In the genomic region with DNA sequence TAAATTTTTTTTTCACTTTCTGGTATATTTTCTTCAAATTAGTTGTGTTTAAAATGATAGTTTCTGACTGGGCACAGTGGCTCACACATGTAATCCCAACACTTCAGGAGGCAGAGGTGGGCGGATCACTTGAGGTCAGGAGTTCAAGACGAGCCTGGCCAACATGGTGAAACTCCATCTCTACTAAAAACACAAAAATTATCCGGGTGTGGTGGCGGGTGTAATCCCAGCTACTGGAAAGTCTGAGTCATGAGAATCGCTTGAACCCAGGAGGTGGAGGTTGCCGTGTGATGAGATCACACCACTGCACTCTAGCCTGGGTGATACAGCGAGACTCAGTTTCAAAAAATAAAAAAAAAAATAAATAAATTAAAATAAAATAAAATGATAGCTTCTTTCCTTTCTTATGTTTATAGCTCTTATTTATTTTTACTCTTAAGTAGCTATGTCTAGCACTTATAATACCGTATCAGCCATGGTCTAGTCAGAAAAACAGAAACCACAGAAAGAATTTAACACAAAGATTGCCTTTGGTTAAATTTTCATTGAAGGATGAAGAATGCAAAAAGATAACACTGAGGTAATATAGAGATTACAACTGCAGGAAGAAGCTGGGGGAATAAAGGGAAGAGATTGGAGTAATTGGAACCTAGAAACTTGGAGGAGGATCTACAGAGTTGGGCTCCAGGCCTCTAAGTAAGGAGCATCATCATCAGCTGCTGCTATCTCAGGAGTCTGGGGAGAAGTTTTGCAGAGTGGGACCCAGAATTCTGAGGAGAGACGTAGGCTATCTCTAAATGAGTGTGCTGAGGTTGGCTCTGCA, we compare ENCODE assay signal across 1 cellular context.
TF ChIP-seq lines count a peak whose summit lies in the region.

No MANE protein-coding gene starts in this region.

TF ChIP-seq in K562, 482 proteins besides CTCF, POLR2A, EP300 and RAD21 (continued from another document and continues in another):
- peak; percentile 40; the same call in 1 of the 2 replicates for TF ChIP-seq CHAMP1 (IDR thresholded peaks at IDR 0.05)
- TF ChIP-seq ZNF444 (CRISPR knock-in tag; IDR thresholded peaks at IDR 0.05), result no peak
- no peak for TF ChIP-seq THRAP3 (IDR thresholded peaks at IDR 0.05; ENCODE audit: borderline replicate concordance)
- no peak for TF ChIP-seq BRD9 (IDR thresholded peaks at IDR 0.05; ENCODE audit: low read depth, partially characterized antibody)
- no peak for TF ChIP-seq SIX5 (IDR thresholded peaks at IDR 0.05; ENCODE audit: borderline replicate concordance in 1 of 2, insufficient read depth in 1 of 2, low read depth in 1 of 2, low read length in 2 of 2)
- TF ChIP-seq, protein P1, sequence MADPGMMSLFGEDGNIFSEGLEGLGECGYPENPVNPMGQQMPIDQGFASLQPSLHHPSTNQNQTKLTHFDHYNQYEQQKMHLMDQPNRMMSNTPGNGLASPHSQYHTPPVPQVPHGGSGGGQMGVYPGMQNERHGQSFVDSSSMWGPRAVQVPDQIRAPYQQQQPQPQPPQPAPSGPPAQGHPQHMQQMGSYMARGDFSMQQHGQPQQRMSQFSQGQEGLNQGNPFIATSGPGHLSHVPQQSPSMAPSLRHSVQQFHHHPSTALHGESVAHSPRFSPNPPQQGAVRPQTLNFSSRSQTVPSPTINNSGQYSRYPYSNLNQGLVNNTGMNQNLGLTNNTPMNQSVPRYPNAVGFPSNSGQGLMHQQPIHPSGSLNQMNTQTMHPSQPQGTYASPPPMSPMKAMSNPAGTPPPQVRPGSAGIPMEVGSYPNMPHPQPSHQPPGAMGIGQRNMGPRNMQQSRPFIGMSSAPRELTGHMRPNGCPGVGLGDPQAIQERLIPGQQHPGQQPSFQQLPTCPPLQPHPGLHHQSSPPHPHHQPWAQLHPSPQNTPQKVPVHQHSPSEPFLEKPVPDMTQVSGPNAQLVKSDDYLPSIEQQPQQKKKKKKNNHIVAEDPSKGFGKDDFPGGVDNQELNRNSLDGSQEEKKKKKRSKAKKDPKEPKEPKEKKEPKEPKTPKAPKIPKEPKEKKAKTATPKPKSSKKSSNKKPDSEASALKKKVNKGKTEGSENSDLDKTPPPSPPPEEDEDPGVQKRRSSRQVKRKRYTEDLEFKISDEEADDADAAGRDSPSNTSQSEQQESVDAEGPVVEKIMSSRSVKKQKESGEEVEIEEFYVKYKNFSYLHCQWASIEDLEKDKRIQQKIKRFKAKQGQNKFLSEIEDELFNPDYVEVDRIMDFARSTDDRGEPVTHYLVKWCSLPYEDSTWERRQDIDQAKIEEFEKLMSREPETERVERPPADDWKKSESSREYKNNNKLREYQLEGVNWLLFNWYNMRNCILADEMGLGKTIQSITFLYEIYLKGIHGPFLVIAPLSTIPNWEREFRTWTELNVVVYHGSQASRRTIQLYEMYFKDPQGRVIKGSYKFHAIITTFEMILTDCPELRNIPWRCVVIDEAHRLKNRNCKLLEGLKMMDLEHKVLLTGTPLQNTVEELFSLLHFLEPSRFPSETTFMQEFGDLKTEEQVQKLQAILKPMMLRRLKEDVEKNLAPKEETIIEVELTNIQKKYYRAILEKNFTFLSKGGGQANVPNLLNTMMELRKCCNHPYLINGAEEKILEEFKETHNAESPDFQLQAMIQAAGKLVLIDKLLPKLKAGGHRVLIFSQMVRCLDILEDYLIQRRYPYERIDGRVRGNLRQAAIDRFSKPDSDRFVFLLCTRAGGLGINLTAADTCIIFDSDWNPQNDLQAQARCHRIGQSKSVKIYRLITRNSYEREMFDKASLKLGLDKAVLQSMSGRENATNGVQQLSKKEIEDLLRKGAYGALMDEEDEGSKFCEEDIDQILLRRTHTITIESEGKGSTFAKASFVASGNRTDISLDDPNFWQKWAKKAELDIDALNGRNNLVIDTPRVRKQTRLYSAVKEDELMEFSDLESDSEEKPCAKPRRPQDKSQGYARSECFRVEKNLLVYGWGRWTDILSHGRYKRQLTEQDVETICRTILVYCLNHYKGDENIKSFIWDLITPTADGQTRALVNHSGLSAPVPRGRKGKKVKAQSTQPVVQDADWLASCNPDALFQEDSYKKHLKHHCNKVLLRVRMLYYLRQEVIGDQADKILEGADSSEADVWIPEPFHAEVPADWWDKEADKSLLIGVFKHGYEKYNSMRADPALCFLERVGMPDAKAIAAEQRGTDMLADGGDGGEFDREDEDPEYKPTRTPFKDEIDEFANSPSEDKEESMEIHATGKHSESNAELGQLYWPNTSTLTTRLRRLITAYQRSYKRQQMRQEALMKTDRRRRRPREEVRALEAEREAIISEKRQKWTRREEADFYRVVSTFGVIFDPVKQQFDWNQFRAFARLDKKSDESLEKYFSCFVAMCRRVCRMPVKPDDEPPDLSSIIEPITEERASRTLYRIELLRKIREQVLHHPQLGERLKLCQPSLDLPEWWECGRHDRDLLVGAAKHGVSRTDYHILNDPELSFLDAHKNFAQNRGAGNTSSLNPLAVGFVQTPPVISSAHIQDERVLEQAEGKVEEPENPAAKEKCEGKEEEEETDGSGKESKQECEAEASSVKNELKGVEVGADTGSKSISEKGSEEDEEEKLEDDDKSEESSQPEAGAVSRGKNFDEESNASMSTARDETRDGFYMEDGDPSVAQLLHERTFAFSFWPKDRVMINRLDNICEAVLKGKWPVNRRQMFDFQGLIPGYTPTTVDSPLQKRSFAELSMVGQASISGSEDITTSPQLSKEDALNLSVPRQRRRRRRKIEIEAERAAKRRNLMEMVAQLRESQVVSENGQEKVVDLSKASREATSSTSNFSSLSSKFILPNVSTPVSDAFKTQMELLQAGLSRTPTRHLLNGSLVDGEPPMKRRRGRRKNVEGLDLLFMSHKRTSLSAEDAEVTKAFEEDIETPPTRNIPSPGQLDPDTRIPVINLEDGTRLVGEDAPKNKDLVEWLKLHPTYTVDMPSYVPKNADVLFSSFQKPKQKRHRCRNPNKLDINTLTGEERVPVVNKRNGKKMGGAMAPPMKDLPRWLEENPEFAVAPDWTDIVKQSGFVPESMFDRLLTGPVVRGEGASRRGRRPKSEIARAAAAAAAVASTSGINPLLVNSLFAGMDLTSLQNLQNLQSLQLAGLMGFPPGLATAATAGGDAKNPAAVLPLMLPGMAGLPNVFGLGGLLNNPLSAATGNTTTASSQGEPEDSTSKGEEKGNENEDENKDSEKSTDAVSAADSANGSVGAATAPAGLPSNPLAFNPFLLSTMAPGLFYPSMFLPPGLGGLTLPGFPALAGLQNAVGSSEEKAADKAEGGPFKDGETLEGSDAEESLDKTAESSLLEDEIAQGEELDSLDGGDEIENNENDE (IDR thresholded peaks at IDR 0.05; ENCODE audit: low read depth, low read length), result no peak
- no peak for TF ChIP-seq TCF7 (IDR thresholded peaks at IDR 0.05; ENCODE audit: borderline replicate concordance)
- TF ChIP-seq TFAP4 (CRISPR knock-in tag; IDR thresholded peaks at IDR 0.05; ENCODE audit: borderline replicate concordance), result no peak
- TF ChIP-seq, protein P2, sequence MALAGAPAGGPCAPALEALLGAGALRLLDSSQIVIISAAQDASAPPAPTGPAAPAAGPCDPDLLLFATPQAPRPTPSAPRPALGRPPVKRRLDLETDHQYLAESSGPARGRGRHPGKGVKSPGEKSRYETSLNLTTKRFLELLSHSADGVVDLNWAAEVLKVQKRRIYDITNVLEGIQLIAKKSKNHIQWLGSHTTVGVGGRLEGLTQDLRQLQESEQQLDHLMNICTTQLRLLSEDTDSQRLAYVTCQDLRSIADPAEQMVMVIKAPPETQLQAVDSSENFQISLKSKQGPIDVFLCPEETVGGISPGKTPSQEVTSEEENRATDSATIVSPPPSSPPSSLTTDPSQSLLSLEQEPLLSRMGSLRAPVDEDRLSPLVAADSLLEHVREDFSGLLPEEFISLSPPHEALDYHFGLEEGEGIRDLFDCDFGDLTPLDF (CRISPR knock-in tag; IDR thresholded peaks at IDR 0.05), result no peak
- TF ChIP-seq CSDE1 (IDR thresholded peaks at IDR 0.05), result no peak
- no peak for TF ChIP-seq ZFPM2 (CRISPR knock-in tag; IDR thresholded peaks at IDR 0.05)
- TF ChIP-seq MNT (conservative IDR thresholded peaks at IDR 0.05), result no peak
- no peak for TF ChIP-seq MAFK (IDR thresholded peaks at IDR 0.05; ENCODE audit: low read length)
- TF ChIP-seq ILK (tag; IDR thresholded peaks at IDR 0.05; ENCODE audit: borderline replicate concordance, low read depth), result no peak
- TF ChIP-seq, protein P3, sequence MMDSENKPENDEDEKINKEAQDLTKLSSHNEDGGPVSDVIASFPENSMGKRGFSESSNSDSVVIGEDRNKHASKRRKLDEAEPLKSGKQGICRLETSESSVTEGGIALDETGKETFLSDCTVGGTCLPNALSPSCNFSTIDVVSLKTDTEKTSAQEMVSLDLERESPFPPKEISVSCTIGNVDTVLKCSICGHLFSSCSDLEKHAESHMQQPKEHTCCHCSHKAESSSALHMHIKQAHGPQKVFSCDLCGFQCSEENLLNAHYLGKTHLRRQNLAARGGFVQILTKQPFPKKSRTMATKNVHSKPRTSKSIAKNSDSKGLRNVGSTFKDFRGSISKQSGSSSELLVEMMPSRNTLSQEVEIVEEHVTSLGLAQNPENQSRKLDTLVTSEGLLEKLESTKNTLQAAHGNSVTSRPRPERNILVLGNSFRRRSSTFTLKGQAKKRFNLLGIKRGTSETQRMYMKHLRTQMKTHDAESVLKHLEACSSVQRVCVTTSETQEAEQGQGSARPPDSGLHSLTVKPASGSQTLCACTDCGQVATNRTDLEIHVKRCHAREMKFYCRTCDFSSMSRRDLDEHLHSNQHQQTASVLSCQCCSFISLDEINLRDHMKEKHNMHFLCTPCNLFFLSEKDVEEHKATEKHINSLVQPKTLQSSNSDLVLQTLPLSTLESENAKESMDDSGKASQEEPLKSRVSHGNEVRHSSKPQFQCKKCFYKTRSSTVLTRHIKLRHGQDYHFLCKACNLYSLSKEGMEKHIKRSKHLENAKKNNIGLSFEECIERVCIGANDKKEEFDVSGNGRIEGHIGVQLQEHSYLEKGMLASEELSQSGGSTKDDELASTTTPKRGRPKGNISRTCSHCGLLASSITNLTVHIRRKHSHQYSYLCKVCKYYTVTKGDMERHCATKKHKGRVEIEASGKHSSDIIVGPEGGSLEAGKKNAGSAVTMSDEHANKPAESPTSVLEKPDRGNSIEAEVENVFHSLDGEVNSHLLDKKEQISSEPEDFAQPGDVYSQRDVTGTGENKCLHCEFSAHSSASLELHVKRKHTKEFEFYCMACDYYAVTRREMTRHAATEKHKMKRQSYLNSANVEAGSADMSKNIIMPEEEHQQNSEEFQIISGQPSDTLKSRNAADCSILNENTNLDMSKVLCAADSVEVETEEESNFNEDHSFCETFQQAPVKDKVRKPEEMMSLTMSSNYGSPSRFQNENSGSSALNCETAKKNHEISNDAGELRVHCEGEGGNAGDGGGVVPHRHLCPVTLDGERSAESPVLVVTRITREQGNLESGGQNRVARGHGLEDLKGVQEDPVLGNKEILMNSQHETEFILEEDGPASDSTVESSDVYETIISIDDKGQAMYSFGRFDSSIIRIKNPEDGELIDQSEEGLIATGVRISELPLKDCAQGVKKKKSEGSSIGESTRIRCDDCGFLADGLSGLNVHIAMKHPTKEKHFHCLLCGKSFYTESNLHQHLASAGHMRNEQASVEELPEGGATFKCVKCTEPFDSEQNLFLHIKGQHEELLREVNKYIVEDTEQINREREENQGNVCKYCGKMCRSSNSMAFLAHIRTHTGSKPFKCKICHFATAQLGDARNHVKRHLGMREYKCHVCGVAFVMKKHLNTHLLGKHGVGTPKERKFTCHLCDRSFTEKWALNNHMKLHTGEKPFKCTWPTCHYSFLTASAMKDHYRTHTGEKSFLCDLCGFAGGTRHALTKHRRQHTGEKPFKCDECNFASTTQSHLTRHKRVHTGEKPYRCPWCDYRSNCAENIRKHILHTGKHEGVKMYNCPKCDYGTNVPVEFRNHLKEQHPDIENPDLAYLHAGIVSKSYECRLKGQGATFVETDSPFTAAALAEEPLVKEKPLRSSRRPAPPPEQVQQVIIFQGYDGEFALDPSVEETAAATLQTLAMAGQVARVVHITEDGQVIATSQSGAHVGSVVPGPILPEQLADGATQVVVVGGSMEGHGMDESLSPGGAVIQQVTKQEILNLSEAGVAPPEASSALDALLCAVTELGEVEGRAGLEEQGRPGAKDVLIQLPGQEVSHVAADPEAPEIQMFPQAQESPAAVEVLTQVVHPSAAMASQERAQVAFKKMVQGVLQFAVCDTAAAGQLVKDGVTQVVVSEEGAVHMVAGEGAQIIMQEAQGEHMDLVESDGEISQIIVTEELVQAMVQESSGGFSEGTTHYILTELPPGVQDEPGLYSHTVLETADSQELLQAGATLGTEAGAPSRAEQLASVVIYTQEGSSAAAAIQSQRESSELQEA (IDR thresholded peaks at IDR 0.05; ENCODE audit: low read depth), result no peak
- TF ChIP-seq KDM4B (IDR thresholded peaks at IDR 0.05; ENCODE audit: borderline replicate concordance in 2 of 2, low read depth in 1 of 2), result no peak
- TF ChIP-seq RBM34 (IDR thresholded peaks at IDR 0.05; ENCODE audit: borderline replicate concordance, insufficient read depth, low read length), result no peak
- TF ChIP-seq HCFC1 (IDR thresholded peaks at IDR 0.05; ENCODE audit: low read depth, low read length), result no peak
- no peak for TF ChIP-seq IFI16 (CRISPR knock-in tag; IDR thresholded peaks at IDR 0.05)
- TF ChIP-seq ZNF311 (CRISPR knock-in tag; IDR thresholded peaks at IDR 0.05), result no peak
- TF ChIP-seq PRPF4 (IDR thresholded peaks at IDR 0.05; ENCODE audit: insufficient read depth, low read depth, low read length, poor library complexity, severe bottlenecking), result no peak
- TF ChIP-seq HDAC3 (IDR thresholded peaks at IDR 0.05; ENCODE audit: borderline replicate concordance, partially characterized antibody), result no peak
